Comparison of ENCODE assay signal across 21 cellular contexts in the genomic region with DNA sequence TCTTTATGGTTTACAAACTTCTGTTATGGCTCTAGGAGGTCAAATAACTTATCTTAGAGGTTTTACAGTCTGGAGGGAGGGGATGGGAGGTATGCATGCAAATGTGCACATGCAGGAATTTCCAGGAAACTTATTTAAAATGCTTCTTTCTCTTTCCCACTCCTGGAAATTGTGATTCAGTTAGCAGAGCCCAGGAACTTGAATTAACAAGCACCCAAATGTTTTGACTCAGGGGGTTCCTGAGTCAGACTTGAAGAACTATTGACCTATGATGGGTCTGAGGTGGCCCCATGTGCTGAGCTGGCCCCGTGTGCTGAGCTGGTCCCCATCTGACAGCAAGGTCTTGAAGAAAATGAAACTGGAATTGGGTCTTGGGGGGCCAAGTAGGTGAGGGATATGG.
"Had no signal": no experiment of that assay in that cellular context is flagged by ENCODE, and none has a peak within 500 bp of the region (broad histone marks: within the 10 kb centered on the region; RNA-seq: fewer than 3 reads in every experiment).

No MANE protein-coding gene starts in this region.

- H3K36me3 ChIP-seq: cardiac muscle cell, ovary, sigmoid colon, thoracic aorta had no signal

- H3K27ac Mint-ChIP-seq: activated CD8-positive, alpha-beta T cell treated with anti-CD3 and anti-CD28 coated beads, Interleukin-2, amount 10 ng/mL, durations not matched to agents 7 days and 5 days; activated naive CD8-positive, alpha-beta T cell treated with anti-CD3 and anti-CD28 coated beads, Interleukin-2, amount 10 ng/mL, durations not matched to agents 7 days and 5 days; activated T-cell treated with anti-CD3 and anti-CD28 coated beads, Interleukin-2, amount 50 U/mL, for 72 hours; endodermal cell; stimulated activated effector memory CD8-positive, alpha-beta T cell treated with anti-CD3 and anti-CD28 coated beads, Interleukin-12 subunit alpha, Interleukin-12 subunit beta, amount 100 ng/mL, for 72 hours; WTC11 had no signal

- DNase-seq: activated CD4-positive, alpha-beta T cell treated with anti-CD3 and anti-CD28 coated beads for 4 hours; activated CD8-positive, alpha-beta memory T cell treated with anti-CD3 and anti-CD28 coated beads, Interleukin-2, amount 50 U/mL, for 48 hours; activated CD8-positive, alpha-beta T cell treated with anti-CD3 and anti-CD28 coated beads, Interleukin-2, amount 10 ng/mL, durations not matched to agents 7 days and 5 days; activated gamma-delta T cell treated with Interleukin-2 at 50 U/mL for 16 hours; activated naive CD8-positive, alpha-beta T cell treated with anti-CD3 and anti-CD28 coated beads, Interleukin-2, amount 10 ng/mL, durations not matched to agents 7 days and 5 days; activated T-cell treated with anti-CD3 and anti-CD28 coated beads, Interleukin-2, amount 50 U/mL, for 72 hours; dorsolateral prefrontal cortex; endodermal cell; erythroblast; glutamatergic neuron; left colon; ovary; sigmoid colon; stimulated activated CD4-positive, alpha-beta T cell treated with anti-CD3 and anti-CD28 coated beads, Interleukin-1b, Interleukin-23, amount 100 ng/mL, for 48 hours; T-helper 2 cell had no signal

- ATAC-seq: activated CD8-positive, alpha-beta T cell treated with anti-CD3 and anti-CD28 coated beads, Interleukin-2, amount 10 ng/mL, durations not matched to agents 7 days and 5 days; activated T-cell treated with anti-CD3 and anti-CD28 coated beads, Interleukin-2, amount 50 U/mL, for 72 hours; left colon; stimulated activated effector memory CD8-positive, alpha-beta T cell treated with anti-CD3 and anti-CD28 coated beads, Interleukin-12 subunit alpha, Interleukin-12 subunit beta, amount 100 ng/mL, for 72 hours; WTC11 had no signal

- H3K27me3 Mint-ChIP-seq: activated naive CD8-positive, alpha-beta T cell treated with anti-CD3 and anti-CD28 coated beads, Interleukin-2, amount 10 ng/mL, durations not matched to agents 7 days and 5 days had no signal

- H3K4me3 ChIP-seq: cardiac muscle cell, dorsolateral prefrontal cortex, lung, ovary, sigmoid colon, thoracic aorta had no signal

- H3K27me3 ChIP-seq: cardiac muscle cell, dorsolateral prefrontal cortex, ovary, sigmoid colon had no signal

- H3K4me1 Mint-ChIP-seq: activated naive CD8-positive, alpha-beta T cell treated with anti-CD3 and anti-CD28 coated beads, Interleukin-2, amount 10 ng/mL, durations not matched to agents 7 days and 5 days; stimulated activated effector memory CD8-positive, alpha-beta T cell treated with anti-CD3 and anti-CD28 coated beads, Interleukin-12 subunit alpha, Interleukin-12 subunit beta, amount 100 ng/mL, for 72 hours had no signal

- H3K4me3 Mint-ChIP-seq: activated CD8-positive, alpha-beta T cell treated with anti-CD3 and anti-CD28 coated beads, Interleukin-2, amount 10 ng/mL, durations not matched to agents 7 days and 5 days; activated naive CD8-positive, alpha-beta T cell treated with anti-CD3 and anti-CD28 coated beads, Interleukin-2, amount 10 ng/mL, durations not matched to agents 7 days and 5 days; activated T-cell treated with anti-CD3 and anti-CD28 coated beads, Interleukin-2, amount 50 U/mL, for 72 hours; endodermal cell; neural crest cell; stimulated activated effector memory CD8-positive, alpha-beta T cell treated with anti-CD3 and anti-CD28 coated beads, Interleukin-12 subunit alpha, Interleukin-12 subunit beta, amount 100 ng/mL, for 72 hours; WTC11 had no signal

- H3K4me1 ChIP-seq: sigmoid colon had no signal

- H3K36me3 Mint-ChIP-seq: activated naive CD8-positive, alpha-beta T cell treated with anti-CD3 and anti-CD28 coated beads, Interleukin-2, amount 10 ng/mL, durations not matched to agents 7 days and 5 days; stimulated activated effector memory CD8-positive, alpha-beta T cell treated with anti-CD3 and anti-CD28 coated beads, Interleukin-12 subunit alpha, Interleukin-12 subunit beta, amount 100 ng/mL, for 72 hours; WTC11 had no signal

- H3K9me3 ChIP-seq: ovary, sigmoid colon, thoracic aorta had no signal

- H3K27ac ChIP-seq: cardiac muscle cell, dorsolateral prefrontal cortex, ovary, sigmoid colon, thoracic aorta had no signal

- H3K9me3 Mint-ChIP-seq: activated naive CD8-positive, alpha-beta T cell treated with anti-CD3 and anti-CD28 coated beads, Interleukin-2, amount 10 ng/mL, durations not matched to agents 7 days and 5 days; endodermal cell had no signal
